Comparison of ENCODE assay signal across 8 cellular contexts in the genomic region with DNA sequence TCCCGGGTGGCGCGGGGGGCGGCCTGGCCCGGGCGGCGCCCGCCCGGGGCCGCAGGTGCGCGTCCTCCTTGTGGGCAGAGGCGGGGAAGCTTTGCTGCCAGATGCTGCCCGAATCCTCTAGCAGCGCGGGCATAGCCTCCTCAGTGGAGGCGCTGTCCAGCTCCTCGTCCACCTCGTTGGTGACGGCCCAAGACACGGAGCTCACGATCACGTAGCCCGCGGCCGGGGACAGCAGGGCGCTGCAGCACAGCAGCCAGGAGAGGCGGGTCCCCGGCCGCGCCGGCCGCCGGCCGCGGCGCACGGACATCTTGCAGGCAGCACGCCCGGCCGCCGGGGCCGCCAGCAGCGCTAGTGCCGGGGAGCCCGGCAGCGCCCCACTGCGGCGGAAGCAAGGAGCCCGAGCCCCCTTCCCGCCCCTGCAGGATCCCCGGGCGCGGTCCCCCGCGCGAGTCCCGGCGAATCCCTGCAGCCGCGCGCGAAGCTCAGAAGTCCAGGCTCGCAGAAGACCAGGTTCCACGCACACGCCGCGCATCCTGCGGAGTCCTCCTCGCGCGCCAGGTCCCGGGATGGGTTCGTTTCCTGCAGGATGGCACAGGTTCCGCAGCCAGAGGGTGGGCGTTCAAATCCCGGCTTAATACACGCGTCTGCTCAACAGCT. TPM values are rescaled to one million over a fixed set of nuclear protein-coding genes. Genes with fewer than 3 reads are reported as not detected.
DNase-seq lines count a peak whose midpoint lies in the region; ATAC-seq and TF ChIP-seq lines count a peak whose summit lies in the region.

A gene with protein sequence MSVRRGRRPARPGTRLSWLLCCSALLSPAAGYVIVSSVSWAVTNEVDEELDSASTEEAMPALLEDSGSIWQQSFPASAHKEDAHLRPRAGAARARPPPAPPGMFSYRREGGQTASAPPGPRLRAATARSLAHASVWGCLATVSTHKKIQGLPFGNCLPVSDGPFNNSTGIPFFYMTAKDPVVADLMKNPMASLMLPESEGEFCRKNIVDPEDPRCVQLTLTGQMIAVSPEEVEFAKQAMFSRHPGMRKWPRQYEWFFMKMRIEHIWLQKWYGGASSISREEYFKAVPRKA (minus strand): TSS at position 353 of the 657 bp plus-strand sequence. CDS start 46 bp downstream, at position 307.

- peaks cover 2% of the 10 kb centered on the region for H3K9me3 Mint-ChIP-seq in activated CD4-positive, alpha-beta T cell treated with anti-CD3 and anti-CD28 coated beads, Interleukin-2, amount 10 ng/mL, durations not matched to agents 24 days and 14 days

- DNase-seq in EL: peak; percentile 66
- peak; percentile 76 for DNase-seq in NB4 (ENCODE audit: low read depth)
- DNase-seq in activated CD4-positive, alpha-beta T cell treated with anti-CD3 and anti-CD28 coated beads, Interleukin-2, amount 10 ng/mL, durations not matched to agents 24 days and 14 days: peak; percentile 90
- DNase-seq in dermis microvascular lymphatic vessel endothelial cell (ENCODE audit: low read depth in 2 of 2): peak; percentile 12 to 76
- DNase-seq in left lung: peak; percentile 56 to 88
- DNase-seq in stimulated activated CD4-positive, alpha-beta T cell treated with anti-CD3 and anti-CD28 coated beads, Interleukin-1b, Interleukin-23, amount 100 ng/mL, for 48 hours: peak; percentile 52

- H3K4me1 Mint-ChIP-seq in activated CD4-positive, alpha-beta T cell treated with anti-CD3 and anti-CD28 coated beads, Interleukin-2, amount 10 ng/mL, durations not matched to agents 24 days and 14 days: peaks cover 5% of the 10 kb centered on the region

- no peak within 1 kb of the TSS for H3K27ac Mint-ChIP-seq in activated CD4-positive, alpha-beta T cell treated with anti-CD3 and anti-CD28 coated beads, Interleukin-2, amount 10 ng/mL, durations not matched to agents 24 days and 14 days

- ATAC-seq in left lung (peak; percentile 95), HG03095 (IDR thresholded peaks at IDR 0.05; ENCODE audit: unreplicated experiment) (no peak), HG02938 (IDR thresholded peaks at IDR 0.05; ENCODE audit: unreplicated experiment) (no peak)

- H3K36me3 ChIP-seq in left lung: no peaks in the 10 kb centered on the region

- no peaks in the 10 kb centered on the region for H3K36me3 Mint-ChIP-seq in activated CD4-positive, alpha-beta T cell treated with anti-CD3 and anti-CD28 coated beads, Interleukin-2, amount 10 ng/mL, durations not matched to agents 24 days and 14 days (ENCODE audit: low read depth)

- H3K27ac ChIP-seq in left lung: no peak within 1 kb of the TSS

- peaks cover 0 to 15% of the 10 kb centered on the region in 2 donors for H3K4me1 ChIP-seq in left lung

- H3K4me3 ChIP-seq in NB4 (ENCODE audit: low read depth, low read length) (peak within 1 kb of the TSS; percentile 25), left lung (peak within 1 kb of the TSS; percentile 21 to 33)

- H3K27me3 Mint-ChIP-seq in activated CD4-positive, alpha-beta T cell treated with anti-CD3 and anti-CD28 coated beads, Interleukin-2, amount 10 ng/mL, durations not matched to agents 24 days and 14 days: peaks cover 73% of the 10 kb centered on the region

- H3K4me3 Mint-ChIP-seq in activated CD4-positive, alpha-beta T cell treated with anti-CD3 and anti-CD28 coated beads, Interleukin-2, amount 10 ng/mL, durations not matched to agents 24 days and 14 days: peak within 1 kb of the TSS; percentile 71

- peak; percentile 50 for TF ChIP-seq CTCF in NB4 (IDR thresholded peaks at IDR 0.05; ENCODE audit: low read depth, low read length)
- peak; percentile 32 to 42 for TF ChIP-seq CTCF in left lung (IDR thresholded peaks at IDR 0.05)

- intact Hi-C loops in activated CD4-positive, alpha-beta T cell treated with anti-CD3 and anti-CD28 coated beads, Interleukin-2, amount 10 ng/mL, durations not matched to agents 24 days and 14 days (cut with micrococcal nuclease): loop anchor here (5.0 kb wide), 1 partner anchor 45 kb away; no protein-coding TSS in a partner anchor
- intact Hi-C loops in left lung (cut with DNase I): no loop called here

- H3K9me3 ChIP-seq in left lung: no peaks in the 10 kb centered on the region

- no peak for TF ChIP-seq POLR2A in NB4 (IDR thresholded peaks at IDR 0.05; ENCODE audit: extremely low read depth, insufficient read length)

- peaks cover 32 to 76% of the 10 kb centered on the region in 2 donors for H3K27me3 ChIP-seq in left lung

RNA-seq across cellular contexts. Expression of the gene that starts here (rescaled TPM):
- total RNA-seq in activated CD4-positive, alpha-beta T cell treated with anti-CD3 and anti-CD28 coated beads, Interleukin-2, amount 10 ng/mL, durations not matched to agents 24 days and 14 days: not detected in 2 replicates
- total RNA-seq in dermis microvascular lymphatic vessel endothelial cell (0.39 and 0.51 TPM in 2 replicates), left lung (not detected)

Comparison
In these comparisons a context has a peak if more than half of its experiments do, and no peak if none do; other contexts are left out.
1. Peak in DNase-seq in activated CD4-positive, alpha-beta T cell treated with anti-CD3 and anti-CD28 coated beads, Interleukin-2, amount 10 ng/mL, durations not matched to agents 24 days and 14 days; RNA of the gene not detected or under 1 TPM.
2. Peak in DNase-seq in dermis microvascular lymphatic vessel endothelial cell; RNA of the gene not detected or under 1 TPM.
3. Peak in DNase-seq, ATAC-seq and H3K4me3 ChIP-seq in left lung; RNA of the gene not detected or under 1 TPM.